In the genomic region with DNA sequence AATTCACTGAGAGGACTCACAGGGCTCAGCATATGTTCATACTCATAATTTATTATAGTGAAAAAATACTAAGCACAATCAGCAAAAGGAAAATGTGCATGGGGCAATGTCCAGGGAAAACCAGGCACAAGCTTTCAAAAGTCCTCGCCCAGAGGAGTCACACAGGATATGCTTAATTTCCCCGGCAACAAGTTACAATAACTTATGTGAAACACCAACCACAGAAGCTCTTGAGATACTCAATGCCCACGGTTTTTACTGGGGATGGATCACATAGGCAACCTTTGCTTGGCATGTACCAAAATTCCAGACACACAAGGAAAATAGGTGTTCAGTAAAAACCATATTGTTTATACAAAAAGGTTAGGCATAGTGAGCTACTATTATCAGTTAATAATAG, we compare ENCODE assay signal across 13 cellular contexts. TPM values are rescaled to one million over a fixed set of nuclear protein-coding genes. Genes with fewer than 3 reads are reported as not detected.
A peak's percentile ranks its signal among the peaks of the same experiment; 100 is the strongest.
DNase-seq lines count a peak whose midpoint lies in the region; ATAC-seq and TF ChIP-seq lines count a peak whose summit lies in the region.
"Had no signal": no experiment of that assay in that cellular context is flagged by ENCODE, and none has a peak within 500 bp of the region (broad histone marks: within the 10 kb centered on the region; RNA-seq: fewer than 3 reads in every experiment).

No MANE protein-coding gene starts in this region.

- TF ChIP-seq CTCF in fibroblast of the aortic adventitia (IDR thresholded peaks at IDR 0.05; ENCODE audit: insufficient read depth, low read length), result no peak

- in situ Hi-C loops in SK-MEL-5 (cut with HindIII; ENCODE audit: low pct_unique_long_range_greater_than_20kb, low sequenced_read_pairs), result no loop called here

- no peak overlapping the region for H3K4me3 ChIP-seq in fibroblast of the aortic adventitia (ENCODE audit: low read depth, low read length)
- H3K4me3 ChIP-seq: coronary artery had no signal

- no peak for ATAC-seq in HG02798 (IDR thresholded peaks at IDR 0.05; ENCODE audit: poor library complexity, unreplicated experiment)
- no peak for ATAC-seq in HG02678 (IDR thresholded peaks at IDR 0.05; ENCODE audit: unreplicated experiment)
- no peak for ATAC-seq in GM21528 (IDR thresholded peaks at IDR 0.05; ENCODE audit: low FRiP score, unreplicated experiment)

- DNase-seq in AG08396 (ENCODE audit: low spot score), result peak; percentile 10
- DNase-seq in HCEC 1CT, result peak; percentile 1
- DNase-seq in SK-MEL-5 (ENCODE audit: low read depth, low spot score), result peak; percentile 53
- DNase-seq in fibroblast of the aortic adventitia (ENCODE audit: low read depth), result peak; percentile 11
- no peak for DNase-seq in T-helper 1 cell
- DNase-seq: GF-D8; NCI-H1694; NK-92 treated with Interleukin-12 subunit alpha and Interleukin-12 subunit beta, amount 100 ng/mL, for 24 hours; occipital lobe had no signal

RNA-seq across cellular contexts. Expression of a gene that starts 38.5 kb away (rescaled TPM):
- total RNA-seq in SK-MEL-5 (2014; rRNA removed; shearing (Covaris generic)), result 0.13 TPM in 1 of 2 replicates, not detected in the other
- polyA plus RNA-seq in SK-MEL-5 (2015; cell fraction: cytosol; rRNA removed), result not detected in 2 replicates
- not detected in 2 replicates for polyA plus RNA-seq in SK-MEL-5 (2015; cell fraction: nucleus; rRNA removed)
- 0.18 TPM in 1 of 2 replicates, not detected in the other for total RNA-seq in fibroblast of the aortic adventitia (ENCODE audit: low replicate concordance)

Comparison
In these comparisons a context has a peak if more than half of its experiments do, and no peak if none do; other contexts are left out.
1. DNase-seq: peak in AG08396 (single experiment), HCEC 1CT (single experiment), SK-MEL-5 (single experiment) and fibroblast of the aortic adventitia (single experiment); none in T-helper 1 cell (0 of 5).